Comparison of ENCODE assay signal across 1 cellular context in the genomic region with DNA sequence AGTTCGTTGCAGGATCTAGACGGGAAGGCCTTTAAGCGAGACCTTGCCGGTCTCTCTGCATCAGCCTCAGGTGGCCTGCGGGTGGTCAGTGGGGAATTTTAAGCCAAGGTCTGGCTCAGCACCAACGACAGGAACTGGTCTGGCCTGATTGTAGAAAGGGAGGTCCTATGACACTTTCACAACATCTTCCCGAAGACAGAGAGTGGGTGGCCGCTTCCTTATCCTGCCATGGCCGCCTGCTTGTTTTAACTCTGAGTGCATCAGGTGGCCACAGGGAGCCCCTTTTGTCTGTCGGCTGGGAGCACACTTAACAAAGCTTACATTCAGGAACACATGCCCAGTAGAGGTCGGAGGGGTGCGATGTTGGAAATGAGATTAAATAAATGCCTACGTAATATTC.
TF ChIP-seq lines count a peak whose summit lies in the region.

No MANE protein-coding gene starts in this region.

TF ChIP-seq in GM23338, 12 proteins besides CTCF, POLR2A, EP300 and RAD21 (continued from another document):
- TF ChIP-seq, protein P1, sequence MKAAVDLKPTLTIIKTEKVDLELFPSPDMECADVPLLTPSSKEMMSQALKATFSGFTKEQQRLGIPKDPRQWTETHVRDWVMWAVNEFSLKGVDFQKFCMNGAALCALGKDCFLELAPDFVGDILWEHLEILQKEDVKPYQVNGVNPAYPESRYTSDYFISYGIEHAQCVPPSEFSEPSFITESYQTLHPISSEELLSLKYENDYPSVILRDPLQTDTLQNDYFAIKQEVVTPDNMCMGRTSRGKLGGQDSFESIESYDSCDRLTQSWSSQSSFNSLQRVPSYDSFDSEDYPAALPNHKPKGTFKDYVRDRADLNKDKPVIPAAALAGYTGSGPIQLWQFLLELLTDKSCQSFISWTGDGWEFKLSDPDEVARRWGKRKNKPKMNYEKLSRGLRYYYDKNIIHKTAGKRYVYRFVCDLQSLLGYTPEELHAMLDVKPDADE (IDR thresholded peaks at IDR 0.05): no peak
- TF ChIP-seq EZH2phosphoT487 (IDR thresholded peaks at IDR 0.05; ENCODE audit: unreplicated experiment) (no peak), EZH2 (IDR thresholded peaks at IDR 0.05; ENCODE audit: low read depth, unreplicated experiment) (no peak), JUNB (IDR thresholded peaks at IDR 0.05; ENCODE audit: unreplicated experiment) (no peak), NANOG (IDR thresholded peaks at IDR 0.05; ENCODE audit: borderline replicate concordance) (no peak), STAT1 (IDR thresholded peaks at IDR 0.05; ENCODE audit: unreplicated experiment) (no peak), CREB1 (CRISPR knock-in tag; IDR thresholded peaks at IDR 0.05; ENCODE audit: low read depth) (no peak), ZNF331 (CRISPR knock-in tag; IDR thresholded peaks at IDR 0.05; ENCODE audit: low read depth) (no peak), POLR2AphosphoS5 (IDR thresholded peaks at IDR 0.05; ENCODE audit: low read depth) (no peak), ZNF114 (CRISPR knock-in tag; IDR thresholded peaks at IDR 0.05) (no peak)
- TF ChIP-seq, protein P2, sequence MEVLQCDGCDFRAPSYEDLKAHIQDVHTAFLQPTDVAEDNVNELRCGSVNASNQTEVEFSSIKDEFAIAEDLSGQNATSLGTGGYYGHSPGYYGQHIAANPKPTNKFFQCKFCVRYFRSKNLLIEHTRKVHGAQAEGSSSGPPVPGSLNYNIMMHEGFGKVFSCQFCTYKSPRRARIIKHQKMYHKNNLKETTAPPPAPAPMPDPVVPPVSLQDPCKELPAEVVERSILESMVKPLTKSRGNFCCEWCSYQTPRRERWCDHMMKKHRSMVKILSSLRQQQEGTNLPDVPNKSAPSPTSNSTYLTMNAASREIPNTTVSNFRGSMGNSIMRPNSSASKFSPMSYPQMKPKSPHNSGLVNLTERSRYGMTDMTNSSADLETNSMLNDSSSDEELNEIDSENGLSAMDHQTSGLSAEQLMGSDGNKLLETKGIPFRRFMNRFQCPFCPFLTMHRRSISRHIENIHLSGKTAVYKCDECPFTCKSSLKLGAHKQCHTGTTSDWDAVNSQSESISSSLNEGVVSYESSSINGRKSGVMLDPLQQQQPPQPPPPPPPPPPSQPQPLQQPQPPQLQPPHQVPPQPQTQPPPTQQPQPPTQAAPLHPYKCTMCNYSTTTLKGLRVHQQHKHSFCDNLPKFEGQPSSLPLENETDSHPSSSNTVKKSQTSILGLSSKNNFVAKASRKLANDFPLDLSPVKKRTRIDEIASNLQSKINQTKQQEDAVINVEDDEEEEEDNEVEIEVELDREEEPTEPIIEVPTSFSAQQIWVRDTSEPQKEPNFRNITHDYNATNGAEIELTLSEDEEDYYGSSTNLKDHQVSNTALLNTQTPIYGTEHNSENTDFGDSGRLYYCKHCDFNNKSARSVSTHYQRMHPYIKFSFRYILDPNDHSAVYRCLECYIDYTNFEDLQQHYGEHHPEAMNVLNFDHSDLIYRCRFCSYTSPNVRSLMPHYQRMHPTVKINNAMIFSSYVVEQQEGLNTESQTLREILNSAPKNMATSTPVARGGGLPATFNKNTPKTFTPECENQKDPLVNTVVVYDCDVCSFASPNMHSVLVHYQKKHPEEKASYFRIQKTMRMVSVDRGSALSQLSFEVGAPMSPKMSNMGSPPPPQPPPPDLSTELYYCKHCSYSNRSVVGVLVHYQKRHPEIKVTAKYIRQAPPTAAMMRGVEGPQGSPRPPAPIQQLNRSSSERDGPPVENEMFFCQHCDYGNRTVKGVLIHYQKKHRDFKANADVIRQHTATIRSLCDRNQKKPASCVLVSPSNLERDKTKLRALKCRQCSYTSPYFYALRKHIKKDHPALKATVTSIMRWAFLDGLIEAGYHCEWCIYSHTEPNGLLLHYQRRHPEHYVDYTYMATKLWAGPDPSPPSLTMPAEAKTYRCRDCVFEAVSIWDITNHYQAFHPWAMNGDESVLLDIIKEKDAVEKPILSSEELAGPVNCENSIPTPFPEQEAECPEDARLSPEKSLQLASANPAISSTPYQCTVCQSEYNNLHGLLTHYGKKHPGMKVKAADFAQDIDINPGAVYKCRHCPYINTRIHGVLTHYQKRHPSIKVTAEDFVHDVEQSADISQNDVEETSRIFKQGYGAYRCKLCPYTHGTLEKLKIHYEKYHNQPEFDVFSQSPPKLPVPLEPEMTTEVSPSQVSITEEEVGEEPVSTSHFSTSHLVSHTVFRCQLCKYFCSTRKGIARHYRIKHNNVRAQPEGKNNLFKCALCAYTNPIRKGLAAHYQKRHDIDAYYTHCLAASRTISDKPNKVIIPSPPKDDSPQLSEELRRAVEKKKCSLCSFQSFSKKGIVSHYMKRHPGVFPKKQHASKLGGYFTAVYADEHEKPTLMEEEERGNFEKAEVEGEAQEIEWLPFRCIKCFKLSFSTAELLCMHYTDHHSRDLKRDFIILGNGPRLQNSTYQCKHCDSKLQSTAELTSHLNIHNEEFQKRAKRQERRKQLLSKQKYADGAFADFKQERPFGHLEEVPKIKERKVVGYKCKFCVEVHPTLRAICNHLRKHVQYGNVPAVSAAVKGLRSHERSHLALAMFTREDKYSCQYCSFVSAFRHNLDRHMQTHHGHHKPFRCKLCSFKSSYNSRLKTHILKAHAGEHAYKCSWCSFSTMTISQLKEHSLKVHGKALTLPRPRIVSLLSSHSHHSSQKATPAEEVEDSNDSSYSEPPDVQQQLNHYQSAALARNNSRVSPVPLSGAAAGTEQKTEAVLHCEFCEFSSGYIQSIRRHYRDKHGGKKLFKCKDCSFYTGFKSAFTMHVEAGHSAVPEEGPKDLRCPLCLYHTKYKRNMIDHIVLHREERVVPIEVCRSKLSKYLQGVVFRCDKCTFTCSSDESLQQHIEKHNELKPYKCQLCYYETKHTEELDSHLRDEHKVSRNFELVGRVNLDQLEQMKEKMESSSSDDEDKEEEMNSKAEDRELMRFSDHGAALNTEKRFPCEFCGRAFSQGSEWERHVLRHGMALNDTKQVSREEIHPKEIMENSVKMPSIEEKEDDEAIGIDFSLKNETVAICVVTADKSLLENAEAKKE (CRISPR knock-in tag; IDR thresholded peaks at IDR 0.05): no peak
